In the genomic region with DNA sequence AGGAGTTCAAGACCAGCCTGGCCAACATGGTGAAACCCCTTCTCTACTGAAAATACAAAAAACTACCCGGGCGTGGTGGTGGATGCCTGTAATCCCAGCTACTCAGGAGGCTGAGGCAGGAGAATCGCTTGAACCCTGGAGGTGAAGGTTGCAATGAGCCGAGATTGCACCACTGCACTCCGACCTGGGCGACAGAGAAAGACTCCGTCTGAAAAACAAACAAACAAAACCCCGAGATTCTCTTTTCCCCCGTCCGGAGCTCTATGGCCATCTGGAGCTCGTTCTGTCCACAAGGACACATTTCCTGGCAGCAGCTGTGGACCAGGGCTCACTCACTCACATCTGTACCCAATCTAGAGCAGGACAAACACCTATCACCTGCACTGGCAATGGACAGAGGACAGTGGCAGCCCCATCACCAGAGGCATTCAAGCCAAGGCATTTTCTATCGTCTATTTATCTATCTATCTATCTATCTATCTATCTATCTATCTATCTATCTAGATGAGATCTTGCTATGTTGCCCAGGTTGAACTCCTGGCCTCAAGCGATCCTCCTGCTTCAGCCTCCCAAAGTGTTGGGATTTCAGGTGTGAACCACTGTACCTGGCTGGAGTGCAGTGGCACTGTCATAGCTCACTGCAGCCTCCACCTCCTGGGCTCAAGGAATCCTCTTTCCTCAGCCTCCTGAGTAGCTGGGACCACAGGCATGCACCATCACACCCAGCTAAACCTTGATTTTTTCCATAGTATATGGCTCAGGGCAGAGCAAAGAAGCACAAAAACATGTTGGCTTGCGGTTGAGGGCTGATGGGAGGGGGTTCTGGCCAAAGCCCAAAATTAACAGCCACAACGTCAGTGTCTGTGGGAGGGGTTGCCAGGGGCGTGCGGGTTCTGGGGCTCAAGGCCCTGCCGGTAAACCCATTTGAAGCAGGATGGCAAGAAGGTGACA, we compare ENCODE assay signal across 10 cellular contexts. TPM values are rescaled to one million over a fixed set of nuclear protein-coding genes. Genes with fewer than 3 reads are reported as not detected.
DNase-seq lines count a peak whose midpoint lies in the region; ATAC-seq and TF ChIP-seq lines count a peak whose summit lies in the region.
"Had no signal": no experiment of that assay in that cellular context is flagged by ENCODE, and none has a peak within 500 bp of the region (broad histone marks: within the 10 kb centered on the region; RNA-seq: fewer than 3 reads in every experiment).

No MANE protein-coding gene starts in this region.

- H2BK5ac ChIP-seq in IMR-90 (ENCODE audit: low read depth, low read length, poor library complexity, severe bottlenecking), result no peak overlapping the region

- H2BK15ac ChIP-seq in IMR-90 (ENCODE audit: low read depth, low read length), result peak overlapping the region; percentile 85; the same call in 2 of the 3 replicates

- in situ Hi-C loops in IMR-90 (cut with MboI; ENCODE audit: low sequenced_read_pairs), result no loop called here

- peak overlapping the region in 1 of 9 donors; percentile 43 for H3K27ac Mint-ChIP-seq in naive thymus-derived CD4-positive, alpha-beta T cell
- no peak overlapping the region for H3K27ac Mint-ChIP-seq in activated T-helper 2 cell treated with anti-CD3 and anti-CD28 coated beads, Interferon-gamma antibody, Interleukin-2, Interleukin-4, amounts not matched to agents 10 μg/mL and 5 μg/mL and 100 μg/mL, durations not matched to agents 14 hours and 24 hours and 36 hours

- no peak for TF ChIP-seq RAD21 in IMR-90 (IDR thresholded peaks at IDR 0.05; ENCODE audit: low read length)

- H2AFZ ChIP-seq in IMR-90 (replicated peaks; ENCODE audit: low read length, poor library complexity), result peak overlapping the region; percentile 38

- H3K4ac ChIP-seq in IMR-90 (ENCODE audit: low read depth, low read length), result peak overlapping the region; percentile 41; the same call in 1 of the 2 replicates

- H3K27me3 ChIP-seq in IMR-90 (ENCODE audit: control insufficient read depth, insufficient read depth, low read length), result peaks cover 8% of the 10 kb centered on the region; the same call in 1 of the 2 replicates
- peaks cover 0 to 16% of the 10 kb centered on the region in 2 donors for H3K27me3 ChIP-seq in breast epithelium
- peaks cover 0 to 12% of the 10 kb centered on the region in 2 donors for H3K27me3 ChIP-seq in naive thymus-derived CD4-positive, alpha-beta T cell (ENCODE audit: control insufficient read depth in 2 of 2, insufficient read depth in 2 of 2, low read length in 2 of 2)
- H3K27me3 ChIP-seq in MG63, result no peaks in the 10 kb centered on the region

- H2BK120ac ChIP-seq in IMR-90 (ENCODE audit: low read depth, low read length), result peak overlapping the region; percentile 44; the same call in 1 of the 2 replicates

- H3K36me3 ChIP-seq in IMR-90 (ENCODE audit: control insufficient read depth, insufficient read depth, low read length) (peaks cover 7% of the 10 kb centered on the region; the same call in 1 of the 2 replicates), breast epithelium (no peaks in the 10 kb centered on the region), MG63 (no peaks in the 10 kb centered on the region; the same call in 1 of the 2 replicates)
- H3K36me3 ChIP-seq in naive thymus-derived CD4-positive, alpha-beta T cell (ENCODE audit: control insufficient read depth in 2 of 3, insufficient read depth in 3 of 3, low read length in 3 of 3), result no peaks in the 10 kb centered on the region

- H3K14ac ChIP-seq in IMR-90 (replicated peaks; ENCODE audit: low read depth, low read length), result peak overlapping the region; percentile 13; the same call in 1 of the 2 replicates

- H3K4me2 ChIP-seq in IMR-90 (ENCODE audit: low read depth, low read length), result peak overlapping the region; percentile 57

- dilution Hi-C loops in IMR-90 (cut with HindIII; ENCODE audit: low sequenced_read_pairs, unreplicated experiment), result no loop called here

- H3K4me1 ChIP-seq in IMR-90 (ENCODE audit: control insufficient read depth, insufficient read depth, low read length) (peaks cover 10% of the 10 kb centered on the region), breast epithelium (peaks cover 7 to 14% of the 10 kb centered on the region in 2 donors)
- H3K4me1 ChIP-seq in naive thymus-derived CD4-positive, alpha-beta T cell (ENCODE audit: control insufficient read depth in 2 of 2, insufficient read depth in 2 of 2, low read length in 2 of 2), result peaks cover 11 to 24% of the 10 kb centered on the region in 2 donors

- H3K9me3 ChIP-seq in IMR-90 (ENCODE audit: control insufficient read depth, insufficient read depth, low read length), result no peaks in the 10 kb centered on the region
- H3K9me3 ChIP-seq in breast epithelium, result no peaks in the 10 kb centered on the region
- no peaks in the 10 kb centered on the region for H3K9me3 ChIP-seq in naive thymus-derived CD4-positive, alpha-beta T cell (ENCODE audit: control insufficient read depth in 2 of 3, low read length in 3 of 3)
- no peaks in the 10 kb centered on the region for H3K9me3 ChIP-seq in MG63

- H4K8ac ChIP-seq in IMR-90 (ENCODE audit: low read depth in 2 of 2, low read length in 2 of 2), result no peak overlapping the region

- peak; percentile 4 for DNase-seq in AG20443 (ENCODE audit: low spot score)
- DNase-seq in IMR-90, result peak; percentile 57
- no peak for DNase-seq in breast epithelium (ENCODE audit: low spot score in 2 of 2)
- DNase-seq in naive thymus-derived CD4-positive, alpha-beta T cell, result no peak
- no peak for DNase-seq in MG63
- no peak for DNase-seq in activated T-cell treated with anti-CD3 and anti-CD28 coated beads for 4 hours
- DNase-seq in activated T-helper 2 cell treated with anti-CD3 and anti-CD28 coated beads, Interferon-gamma antibody, Interleukin-2, Interleukin-4, amounts not matched to agents 10 μg/mL and 5 μg/mL and 100 μg/mL, durations not matched to agents 14 hours and 24 hours and 36 hours (ENCODE audit: low spot score), result no peak
- DNase-seq: activated CD8-positive, alpha-beta memory T cell treated with anti-CD3 and anti-CD28 coated beads, Interleukin-2, amount 50 U/mL, for 4 hours; NCI-H2081 had no signal

- no peaks in the 10 kb centered on the region for H3K9me1 ChIP-seq in IMR-90 (ENCODE audit: insufficient read depth, low read length)

- H3K27ac ChIP-seq in IMR-90 (ENCODE audit: insufficient read depth, low read length) (peak overlapping the region; percentile 48), breast epithelium (peak overlapping the region; percentile 71 to 84)
- no peak overlapping the region for H3K27ac ChIP-seq in naive thymus-derived CD4-positive, alpha-beta T cell (ENCODE audit: low read depth, low read length)

- H3K9ac ChIP-seq in IMR-90 (ENCODE audit: low read depth, low read length), result no peak overlapping the region

- H4K5ac ChIP-seq in IMR-90 (ENCODE audit: low read depth, low read length), result no peak overlapping the region

- H3K4me3 ChIP-seq in IMR-90 (ENCODE audit: insufficient read depth, low read depth, low read length) (no peak overlapping the region), breast epithelium (peak overlapping the region in 1 of 3 donors; percentile 85), MG63 (no peak overlapping the region)
- H3K4me3 ChIP-seq in naive thymus-derived CD4-positive, alpha-beta T cell (ENCODE audit: low read length), result no peak overlapping the region

- ATAC-seq in IMR-90 (ENCODE audit: low read depth) (0 out of 2 replicates have a peak, but pooled peaks have one; percentile 0), HG03097 (IDR thresholded peaks at IDR 0.05; ENCODE audit: low FRiP score, unreplicated experiment) (no peak)
- no peak for ATAC-seq in naive thymus-derived CD4-positive, alpha-beta T cell

- H3K9me3 Mint-ChIP-seq in naive thymus-derived CD4-positive, alpha-beta T cell, result no peaks in the 10 kb centered on the region
- H3K9me3 Mint-ChIP-seq in activated T-helper 2 cell treated with anti-CD3 and anti-CD28 coated beads, Interferon-gamma antibody, Interleukin-2, Interleukin-4, amounts not matched to agents 10 μg/mL and 5 μg/mL and 100 μg/mL, durations not matched to agents 14 hours and 24 hours and 36 hours, result no peaks in the 10 kb centered on the region

- H4K91ac ChIP-seq in IMR-90 (ENCODE audit: insufficient read depth, low read depth, low read length), result no peak overlapping the region; the same call in 1 of the 2 replicates

- H2AK9ac ChIP-seq in IMR-90 (replicated peaks; ENCODE audit: low read depth, low read length, poor library complexity), result peak overlapping the region; percentile 82

- no peak overlapping the region for H3K23ac ChIP-seq in IMR-90 (ENCODE audit: low read depth, low read length)

- CTCF ChIA-PET in IMR-90 (lab: Yijun Ruan, JAX), result interaction anchor here (0.6 kb wide), 1 partner anchor 69 kb away, joined by 3 read pairs; no protein-coding TSS in a partner anchor
- CTCF ChIA-PET in naive thymus-derived CD4-positive, alpha-beta T cell (lab: Charles Lee), result interaction anchor here (0.6 kb wide), 1 partner anchor 808 kb away, joined by 3 read pairs; no protein-coding TSS in a partner anchor

- H2BK20ac ChIP-seq in IMR-90 (ENCODE audit: low read depth, low read length), result no peak overlapping the region

- TF ChIP-seq CTCF in IMR-90 (conservative IDR thresholded peaks at IDR 0.05; ENCODE audit: low read depth, low read length) (no peak), breast epithelium (IDR thresholded peaks at IDR 0.05) (no peak)

- TF ChIP-seq POLR2A in IMR-90 (IDR thresholded peaks at IDR 0.05; ENCODE audit: low read depth, low read length) (no peak), breast epithelium (IDR thresholded peaks at IDR 0.05) (no peak)

- intact Hi-C loops in IMR-90 (cut with micrococcal nuclease) (no loop called here), breast epithelium (cut with DNase I; ENCODE audit: low total_unique reads) (no loop called here)
- intact Hi-C loops in naive thymus-derived CD4-positive, alpha-beta T cell (cut with micrococcal nuclease), result no loop called here
- intact Hi-C loops in activated T-helper 2 cell treated with anti-CD3 and anti-CD28 coated beads, Interferon-gamma antibody, Interleukin-2, Interleukin-4, amounts not matched to agents 10 μg/mL and 5 μg/mL and 100 μg/mL, durations not matched to agents 14 hours and 24 hours and 36 hours (cut with micrococcal nuclease), result no loop called here

- H3K56ac ChIP-seq in IMR-90 (ENCODE audit: extremely low read depth, insufficient read depth, low read length), result no peak overlapping the region

- peaks cover 9 to 17% (median 12%) of the 10 kb centered on the region in 7 donors for H3K4me1 Mint-ChIP-seq in naive thymus-derived CD4-positive, alpha-beta T cell
- peaks cover 17% of the 10 kb centered on the region for H3K4me1 Mint-ChIP-seq in activated T-helper 2 cell treated with anti-CD3 and anti-CD28 coated beads, Interferon-gamma antibody, Interleukin-2, Interleukin-4, amounts not matched to agents 10 μg/mL and 5 μg/mL and 100 μg/mL, durations not matched to agents 14 hours and 24 hours and 36 hours (ENCODE audit: low read depth)

- peaks cover 12 to 42% (median 13%) of the 10 kb centered on the region in 5 donors for H3K27me3 Mint-ChIP-seq in naive thymus-derived CD4-positive, alpha-beta T cell
- peaks cover 30% of the 10 kb centered on the region for H3K27me3 Mint-ChIP-seq in activated T-helper 2 cell treated with anti-CD3 and anti-CD28 coated beads, Interferon-gamma antibody, Interleukin-2, Interleukin-4, amounts not matched to agents 10 μg/mL and 5 μg/mL and 100 μg/mL, durations not matched to agents 14 hours and 24 hours and 36 hours (ENCODE audit: low read depth)

- peak overlapping the region; percentile 95 for H2AK5ac ChIP-seq in IMR-90 (ENCODE audit: low read depth, low read length)

- no TSS peak for BruUV-seq in IMR-90 (replicated peaks; lab: Mats Ljungman, UMichigan)

- H3K18ac ChIP-seq in IMR-90 (ENCODE audit: low read depth, low read length), result no peak overlapping the region; the same call in 1 of the 2 replicates

- peaks cover 0 to 18% of the 10 kb centered on the region in 2 experiments; a peak in 2 of 4 replicates for H3K79me1 ChIP-seq in IMR-90 (ENCODE audit: low read depth in 1 of 2, low read length in 2 of 2)

- WGBS in IMR-90 (ENCODE audit: extremely low coverage in 2 of 2, insufficient read length in 1 of 2), 2 experiments, result 60% methylated on average over 9 of the region's 18 CpGs; no CpG with 5 or more reads in 1 of the 2 experiments

- H4K20me1 ChIP-seq in IMR-90 (ENCODE audit: insufficient read depth, low read length), result peaks cover 48% of the 10 kb centered on the region

- H3K36me3 Mint-ChIP-seq in naive thymus-derived CD4-positive, alpha-beta T cell, result no peaks in the 10 kb centered on the region
- no peaks in the 10 kb centered on the region for H3K36me3 Mint-ChIP-seq in activated T-helper 2 cell treated with anti-CD3 and anti-CD28 coated beads, Interferon-gamma antibody, Interleukin-2, Interleukin-4, amounts not matched to agents 10 μg/mL and 5 μg/mL and 100 μg/mL, durations not matched to agents 14 hours and 24 hours and 36 hours (ENCODE audit: low read depth)

- peak overlapping the region in 7 of 10 donors; percentile 40 to 64 (median 55) for H3K4me3 Mint-ChIP-seq in naive thymus-derived CD4-positive, alpha-beta T cell
- no peak overlapping the region for H3K4me3 Mint-ChIP-seq in activated T-helper 2 cell treated with anti-CD3 and anti-CD28 coated beads, Interferon-gamma antibody, Interleukin-2, Interleukin-4, amounts not matched to agents 10 μg/mL and 5 μg/mL and 100 μg/mL, durations not matched to agents 14 hours and 24 hours and 36 hours (ENCODE audit: low read depth)

- POLR2A ChIA-PET in IMR-90 (lab: Charles Lee; ENCODE audit: unreplicated experiment), result no interaction called here
- POLR2A ChIA-PET in naive thymus-derived CD4-positive, alpha-beta T cell (lab: Charles Lee), result no interaction called here

RNA-seq across cellular contexts. Expression of gene FSCN1, which starts 1.7 kb away (rescaled TPM):
- total RNA-seq in IMR-90 (2012; rRNA removed) (118 and 137 TPM in 2 replicates), breast epithelium (10 to 100 TPM; 17.9 to 24.9 (median 22.9) TPM)
- 277 and 353 TPM in 2 replicates for polyA plus RNA-seq in IMR-90 (2012; rRNA removed)
- polyA plus RNA-seq in IMR-90 (2012; cell fraction: cytosol; rRNA removed), result 217 and 436 TPM in 2 replicates
- 131 and 368 TPM in 2 replicates for polyA plus RNA-seq in IMR-90 (2012; cell fraction: nucleus; rRNA removed; ENCODE audit: low replicate concordance)
- 10 to 100 TPM in 1 of 5 experiments, 1 to 10 TPM in 4; 1.1 to 22.6 (median 6.2) TPM for total RNA-seq in naive thymus-derived CD4-positive, alpha-beta T cell
- under 1 TPM in 1 of 2 donors, not detected in 1; 0.09 TPM for polyA plus RNA-seq in naive thymus-derived CD4-positive, alpha-beta T cell
- 88.9 and 159 TPM in 2 replicates for total RNA-seq in MG63 (2014; rRNA removed; shearing (Covaris generic); ENCODE audit: low replicate concordance)
- 30.3 and 30.7 TPM in 2 replicates for total RNA-seq in activated T-helper 2 cell treated with anti-CD3 and anti-CD28 coated beads, Interferon-gamma antibody, Interleukin-2, Interleukin-4, amounts not matched to agents 10 μg/mL and 5 μg/mL and 100 μg/mL, durations not matched to agents 14 hours and 24 hours and 36 hours

Comparison
In these comparisons a context has a peak if more than half of its experiments do, and no peak if none do; other contexts are left out.
1. DNase-seq: peak in AG20443 (single experiment) and IMR-90 (single experiment); none in breast epithelium (0 of 2), naive thymus-derived CD4-positive, alpha-beta T cell (0 of 9), MG63 (single experiment), activated T-cell treated with anti-CD3 and anti-CD28 coated beads for 4 hours (single experiment) and activated T-helper 2 cell treated with anti-CD3 and anti-CD28 coated beads, Interferon-gamma antibody, Interleukin-2, Interleukin-4, amounts not matched to agents 10 μg/mL and 5 μg/mL and 100 μg/mL, durations not matched to agents 14 hours and 24 hours and 36 hours (single experiment).